Comparison of ENCODE assay signal across 8 cellular contexts in the genomic region with DNA sequence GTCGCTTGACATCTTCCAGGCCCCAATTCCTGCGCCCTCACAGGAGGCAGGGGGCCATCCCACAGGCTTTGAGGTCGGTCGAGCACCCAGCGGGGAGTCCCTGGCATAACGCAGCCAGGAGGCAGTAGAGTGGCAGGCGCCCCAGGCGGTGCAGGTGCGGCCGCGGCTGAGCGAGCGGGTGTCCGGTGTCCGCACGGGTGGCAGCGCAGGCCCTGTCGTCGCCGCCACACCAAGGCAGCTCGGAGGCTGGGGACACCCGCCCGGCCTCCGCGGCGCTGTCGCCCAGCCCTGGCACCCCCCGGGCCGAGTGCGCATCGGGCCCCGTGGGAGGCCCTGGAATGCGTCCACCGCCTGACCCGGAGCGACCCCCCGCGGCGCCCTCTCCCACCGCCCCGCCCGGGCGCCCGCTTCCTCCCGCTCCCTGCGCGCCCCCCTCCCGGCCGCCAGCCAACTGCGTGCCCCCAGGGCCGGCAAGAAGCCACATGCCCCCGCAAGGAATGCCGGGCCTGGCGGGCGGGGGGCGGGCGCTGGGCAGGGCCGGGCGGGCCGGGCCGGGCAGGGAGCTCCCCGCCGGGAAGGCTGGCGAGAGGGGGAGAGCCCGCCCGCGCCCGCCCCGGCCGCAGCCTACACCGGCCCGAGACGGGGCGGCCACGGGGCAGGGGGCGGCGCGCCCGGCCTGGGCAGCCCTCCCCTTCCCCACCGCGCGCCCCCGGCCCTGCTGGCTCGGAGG. TPM values are rescaled to one million over a fixed set of nuclear protein-coding genes. Genes with fewer than 3 reads are reported as not detected.
DNase-seq lines count a peak whose midpoint lies in the region; ATAC-seq, FAIRE-seq and TF ChIP-seq lines count a peak whose summit lies in the region.

No MANE protein-coding gene starts in this region.

- TF ChIP-seq EP300 in HepG2 (IDR thresholded peaks at IDR 0.05; ENCODE audit: low read depth in 2 of 2, low read length in 2 of 2): no peak
- no peak for TF ChIP-seq EP300 in HepG2 (CRISPR knock-in tag; IDR thresholded peaks at IDR 0.05; ENCODE audit: borderline replicate concordance)

- peak overlapping the region; percentile 90 to 92 for H3K27ac ChIP-seq in coronary artery
- peak overlapping the region; percentile 74 for H3K27ac ChIP-seq in HepG2 (ENCODE audit: extremely low read length, insufficient read depth, low read length)
- peak overlapping the region; percentile 71 for H3K27ac ChIP-seq in temporal lobe (ENCODE audit: low read depth, low read length)

- H3K4me3 ChIP-seq in AG09309 (ENCODE audit: control insufficient read depth, low read depth, low read length) (peak overlapping the region; percentile 37), NT2/D1 (ENCODE audit: insufficient read length, low read depth) (peak overlapping the region; percentile 35), coronary artery (peak overlapping the region; percentile 90), HepG2 (replicated peaks in 1 of 3; ENCODE audit: insufficient read depth in 1 of 3, low read depth in 2 of 3, low read length in 3 of 3) (peak overlapping the region; percentile 38 to 71 (median 58); a peak in 5 of 6 replicates)

- no peaks in the 10 kb centered on the region for H4K20me1 ChIP-seq in HepG2 (ENCODE audit: insufficient read depth, low read length)

- intact Hi-C loops in HepG2 (cut with micrococcal nuclease; ENCODE audit: unreplicated experiment): loop anchor here (2.0 kb wide), 1 partner anchor 34 kb away; a partner anchor contains a TSS

- no peak; a peak in 1 of 4 replicates for TF ChIP-seq POLR2A in HepG2 (IDR thresholded peaks at IDR 0.05; ENCODE audit: insufficient read depth in 1 of 2, low read depth in 2 of 2, low read length in 2 of 2)

- TF ChIP-seq CTCF in AG09309 (IDR thresholded peaks at IDR 0.05; ENCODE audit: control insufficient read depth, insufficient read depth, low read depth, low read length, missing control alignments) (peak; percentile 40), GM13977 (IDR thresholded peaks at IDR 0.05; ENCODE audit: extremely low read depth, insufficient read depth, missing control alignments) (no peak), coronary artery (IDR thresholded peaks at IDR 0.05) (peak; percentile 27), HepG2 (CRISPR knock-in tag; IDR thresholded peaks at IDR 0.05) (peak; percentile 47)

- H3K79me2 ChIP-seq in HepG2 (ENCODE audit: insufficient read depth, low read length): no peaks in the 10 kb centered on the region

- peaks cover 23% of the 10 kb centered on the region for H3K36me3 ChIP-seq in NT2/D1 (ENCODE audit: insufficient read depth, insufficient read length, low read length)
- H3K36me3 ChIP-seq in HepG2 (replicated peaks in 1 of 2; ENCODE audit: control insufficient read depth in 1 of 2, insufficient read depth in 2 of 2, low read length in 2 of 2): peaks cover 4 to 9% of the 10 kb centered on the region in 2 experiments; a peak in 4 of 5 replicates

- peak overlapping the region; percentile 84 for H3K9ac ChIP-seq in NT2/D1 (ENCODE audit: insufficient read length, low read depth)
- peak overlapping the region; percentile 72 for H3K9ac ChIP-seq in HepG2 (ENCODE audit: insufficient read depth, low read depth, low read length)

- H2AFZ ChIP-seq in HepG2 (ENCODE audit: low read length): no peak overlapping the region

- DNase-seq in AG09309 (ENCODE audit: low read depth): no peak
- peak; percentile 38 for DNase-seq in GM13977 (ENCODE audit: low spot score)
- no peak for DNase-seq in NT2/D1 (ENCODE audit: low read depth, low spot score)
- no peak for DNase-seq in coronary artery (ENCODE audit: low spot score)
- DNase-seq in HepG2 (ENCODE audit: low spot score): no peak
- DNase-seq in cortex of kidney (lab: John Stamatoyannopoulos, UW): no peak
- DNase-seq in stimulated activated naive CD4-positive, alpha-beta T cell treated with Interleukin-2 at 50 U/mL for 16 hours (lab: John Stamatoyannopoulos, UW): no peak

- peak; percentile 73 for ATAC-seq in HepG2

- peaks cover 20% of the 10 kb centered on the region for H3K4me1 ChIP-seq in NT2/D1 (ENCODE audit: insufficient read depth, insufficient read length)
- H3K4me1 ChIP-seq in HepG2 (ENCODE audit: insufficient read depth, low read length): peaks cover 16% of the 10 kb centered on the region

- H3K9me3 ChIP-seq in NT2/D1 (ENCODE audit: insufficient read depth, low read length) (no peaks in the 10 kb centered on the region), HepG2 (ENCODE audit: low read length) (no peaks in the 10 kb centered on the region)

- H3K4me2 ChIP-seq in HepG2 (ENCODE audit: low read depth, low read length): peak overlapping the region; percentile 70

- no TSS peak for BruUV-seq in HepG2 (replicated peaks; lab: Mats Ljungman, UMichigan)

- POLR2A ChIA-PET in HepG2 (lab: Yijun Ruan, JAX): interaction anchor here (1.3 to 2.1 kb wide), 2 partner anchors 9 to 33 kb away, joined by 3 to 9 read pairs; a partner anchor contains a TSS

- TF ChIP-seq RAD21 in HepG2 (CRISPR knock-in tag; IDR thresholded peaks at IDR 0.05): peak; percentile 16; the same call in 1 of the 2 replicates

- WGBS in HepG2 (ENCODE audit: low lambda C conversion rate): 67% methylated on average over 20 of the region's 84 CpGs

- CTCF ChIA-PET in HepG2 (lab: Yijun Ruan, JAX; ENCODE audit: low intra/inter-chr PET ratio, low total read pairs): no interaction called here

- H3K27me3 ChIP-seq in NT2/D1 (ENCODE audit: insufficient read depth, insufficient read length): peaks cover 27% of the 10 kb centered on the region
- H3K27me3 ChIP-seq in HepG2 (ENCODE audit: control insufficient read depth in 1 of 2, insufficient read depth in 2 of 2, low read length in 2 of 2): no peaks in the 10 kb centered on the region; a peak in 1 of 5 replicates

- FAIRE-seq in HepG2 (lab: Jason Lieb, UNC): no peak

- in situ Hi-C loops in GM13977 (cut with MboI; ENCODE audit: low pct_unique_long_range_greater_than_20kb, low sequenced_read_pairs, unreplicated experiment) (no loop called here), HepG2 (cut with HindIII; ENCODE audit: extremely low pct_ligation_motif_present, low pct_unique_long_range_greater_than_20kb) (no loop called here)

TF ChIP-seq in HepG2, 621 proteins besides CTCF, POLR2A, EP300 and RAD21 (continues in another document):
- TF ChIP-seq ZNF773 (CRISPR knock-in tag; IDR thresholded peaks at IDR 0.05; ENCODE audit: borderline replicate concordance): no peak
- TF ChIP-seq ATM (IDR thresholded peaks at IDR 0.05; ENCODE audit: borderline replicate concordance): no peak
- TF ChIP-seq FLYWCH1 (CRISPR knock-in tag; IDR thresholded peaks at IDR 0.05): no peak
- 0 out of 2 replicates have a peak, but pooled peaks have one; percentile 11 for TF ChIP-seq YEATS4 (CRISPR knock-in tag; IDR thresholded peaks at IDR 0.05; ENCODE audit: borderline replicate concordance)
- peak; percentile 61; the same call in 1 of the 2 replicates for TF ChIP-seq HNRNPL (IDR thresholded peaks at IDR 0.05; ENCODE audit: low read depth, low read length)
- TF ChIP-seq, protein P1, sequence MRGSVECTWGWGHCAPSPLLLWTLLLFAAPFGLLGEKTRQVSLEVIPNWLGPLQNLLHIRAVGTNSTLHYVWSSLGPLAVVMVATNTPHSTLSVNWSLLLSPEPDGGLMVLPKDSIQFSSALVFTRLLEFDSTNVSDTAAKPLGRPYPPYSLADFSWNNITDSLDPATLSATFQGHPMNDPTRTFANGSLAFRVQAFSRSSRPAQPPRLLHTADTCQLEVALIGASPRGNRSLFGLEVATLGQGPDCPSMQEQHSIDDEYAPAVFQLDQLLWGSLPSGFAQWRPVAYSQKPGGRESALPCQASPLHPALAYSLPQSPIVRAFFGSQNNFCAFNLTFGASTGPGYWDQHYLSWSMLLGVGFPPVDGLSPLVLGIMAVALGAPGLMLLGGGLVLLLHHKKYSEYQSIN (CRISPR knock-in tag; IDR thresholded peaks at IDR 0.05; ENCODE audit: borderline replicate concordance): no peak
- TF ChIP-seq, protein P2, sequence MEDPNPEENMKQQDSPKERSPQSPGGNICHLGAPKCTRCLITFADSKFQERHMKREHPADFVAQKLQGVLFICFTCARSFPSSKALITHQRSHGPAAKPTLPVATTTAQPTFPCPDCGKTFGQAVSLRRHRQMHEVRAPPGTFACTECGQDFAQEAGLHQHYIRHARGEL (CRISPR knock-in tag; IDR thresholded peaks at IDR 0.05): no peak

RNA-seq across cellular contexts. Expression of a gene that starts 33.9 kb away (rescaled TPM):
- total RNA-seq in HepG2 (2016; rRNA removed; fragmentation: Illumina TruSeq; extraction: Trizol) (4.1 and 4.7 TPM in 2 replicates), temporal lobe (8.4 TPM)
- 1.5 and 1.8 TPM in 2 replicates for total RNA-seq in HepG2 (2016; cell fraction: cytosol; rRNA removed; fragmentation: Illumina TruSeq; extraction: Trizol; ENCODE audit: low read depth)
- total RNA-seq in HepG2 (2016; cell fraction: insoluble cytoplasmic fraction; rRNA removed; fragmentation: Illumina TruSeq; extraction: Trizol): 3.4 and 4.3 TPM in 2 replicates
- 3.9 and 5.2 TPM in 2 replicates for total RNA-seq in HepG2 (2016; cell fraction: membrane; rRNA removed; fragmentation: Illumina TruSeq; extraction: Trizol)
- total RNA-seq in HepG2 (2016; cell fraction: nucleus; rRNA removed; fragmentation: Illumina TruSeq; extraction: Trizol): 4.6 and 6.1 TPM in 2 replicates
- 3.3 and 3.4 TPM in 2 replicates for polyA plus RNA-seq in HepG2 (2011; rRNA removed)
- polyA plus RNA-seq in HepG2 (2011; cell fraction: cytosol; rRNA removed): 2.0 and 2.7 TPM in 2 replicates
- polyA plus RNA-seq in HepG2 (2011; cell fraction: nucleus; rRNA removed): 6.4 and 6.7 TPM in 2 replicates
- 2.3 and 2.4 TPM in 2 replicates for polyA plus RNA-seq in HepG2 (2012)
- polyA plus RNA-seq in HepG2 (2016; cell fraction: cytosol; fragmentation: Illumina TruSeq; extraction: Trizol; ENCODE audit: low read depth): 0.77 and 0.81 TPM in 2 replicates
- polyA plus RNA-seq in HepG2 (2016; cell fraction: insoluble cytoplasmic fraction; fragmentation: Illumina TruSeq; extraction: Trizol; ENCODE audit: low read depth): 2.8 and 4.0 TPM in 2 replicates
- polyA plus RNA-seq in HepG2 (2016; cell fraction: membrane; fragmentation: Illumina TruSeq; extraction: Trizol; ENCODE audit: low read depth): 2.1 and 2.4 TPM in 2 replicates
- polyA plus RNA-seq in HepG2 (2016; cell fraction: nucleus; fragmentation: Illumina TruSeq; extraction: Trizol; ENCODE audit: insufficient read depth, low read depth): 7.1 and 7.4 TPM in 2 replicates
- 7.8 and 17.5 TPM in 2 replicates for polyA minus RNA-seq in HepG2 (2011; rRNA and poly(A)+ RNA removed; ENCODE audit: low replicate concordance)
- 3.5 and 6.2 TPM in 2 replicates for polyA minus RNA-seq in HepG2 (2011; cell fraction: cytosol; rRNA and poly(A)+ RNA removed)
- polyA minus RNA-seq in HepG2 (2011; cell fraction: nucleus; rRNA and poly(A)+ RNA removed): 5.0 and 7.6 TPM in 2 replicates

Comparison
In these comparisons a context has a peak if more than half of its experiments do, and no peak if none do; other contexts are left out.
1. H3K4me3 ChIP-seq: peak in every context shown above with its lines; median percentile 90 in coronary artery; 58 in HepG2; 37 in AG09309; 35 in NT2/D1.